32 cellular contexts compared by ENCODE assay signal in genomic region chr22:45331486-45331885, GRCh38. TPM values are rescaled to one million over a fixed set of nuclear protein-coding genes. Genes with fewer than 3 reads are reported as not detected.
"Had no signal": no experiment of that assay in that cellular context is flagged by ENCODE, and none has a peak within 500 bp of the region (broad histone marks: within the 10 kb centered on the region; RNA-seq: fewer than 3 reads in every experiment).

No MANE protein-coding gene starts in this region.

- DNase-seq: activated CD4-positive, alpha-beta memory T cell treated with anti-CD3 and anti-CD28 coated beads for 36 hours; activated CD4-positive, alpha-beta T cell treated with anti-CD3 and anti-CD28 coated beads, Interleukin-2, amount 10 ng/mL, durations not matched to agents 7 days and 5 days; activated CD4-positive, CD25-positive, alpha-beta regulatory T cell; activated CD8-positive, alpha-beta memory T cell treated with anti-CD3 and anti-CD28 coated beads, Interleukin-2, amount 50 U/mL, for 4 hours; activated gamma-delta T cell; activated naive CD4-positive, alpha-beta T cell treated with anti-CD3 and anti-CD28 coated beads for 36 hours; activated T-cell treated with anti-CD3 and anti-CD28 coated beads, Interleukin-2, amount 50 U/mL, for 4 hours; amygdala; MG63; MV-4-11; NCI-H1092 treated with DMSO at 0.1 percent for 48 hours; NCI-H1417 treated with DMSO at 0.1 percent for 48 hours; NCI-H1694; NCI-H2029; NCI-H2107; NCI-H2171 treated with DMSO at 0.1 percent for 48 hours; NCI-H226; NCI-H526 treated with DMSO at 0.1 percent for 48 hours; NCI-H82; Right ventricle myocardium superior; SJCRH30; SK-N-SH; SW 1271; T1000 had no signal

- H3K4me1 Mint-ChIP-seq: activated T-helper 17 cell treated with anti-CD3 and anti-CD28 coated beads, Interleukin-2, amount 50 U/mL, for 72 hours had no signal

- H3K9me3 Mint-ChIP-seq: activated CD4-positive, alpha-beta memory T cell treated with anti-CD3 and anti-CD28 coated beads for 36 hours; activated CD4-positive, alpha-beta T cell treated with anti-CD3 and anti-CD28 coated beads, Interleukin-2, amount 10 ng/mL, durations not matched to agents 7 days and 5 days; activated naive CD4-positive, alpha-beta T cell treated with anti-CD3 and anti-CD28 coated beads for 36 hours; activated T-cell treated with anti-CD3 and anti-CD28 coated beads, Interleukin-2, amount 50 U/mL, for 4 hours; activated T-helper 17 cell treated with anti-CD3 and anti-CD28 coated beads, Interleukin-2, amount 50 U/mL, for 72 hours; brain had no signal

- H3K4me3 ChIP-seq: MG63, SJCRH30 had no signal

- H3K27ac ChIP-seq: SJCRH30 had no signal

- H3K36me3 ChIP-seq: SJCRH30 had no signal

- H3K9me3 ChIP-seq: MG63, SJCRH30, SK-N-SH had no signal

- H3K4me3 Mint-ChIP-seq: activated CD4-positive, alpha-beta memory T cell treated with anti-CD3 and anti-CD28 coated beads for 36 hours; activated CD4-positive, alpha-beta T cell treated with anti-CD3 and anti-CD28 coated beads, Interleukin-2, amount 10 ng/mL, durations not matched to agents 7 days and 5 days; activated naive CD4-positive, alpha-beta T cell treated with anti-CD3 and anti-CD28 coated beads for 36 hours; activated naive CD8-positive, alpha-beta T cell; activated T-cell treated with anti-CD3 and anti-CD28 coated beads, Interleukin-2, amount 50 U/mL, for 4 hours; activated T-helper 17 cell treated with anti-CD3 and anti-CD28 coated beads, Interleukin-2, amount 50 U/mL, for 72 hours; brain had no signal

- H3K4me1 ChIP-seq: SJCRH30 had no signal

- H3K27me3 ChIP-seq: MG63, SJCRH30 had no signal

- H3K27ac Mint-ChIP-seq: activated CD4-positive, alpha-beta memory T cell treated with anti-CD3 and anti-CD28 coated beads for 36 hours; activated naive CD4-positive, alpha-beta T cell treated with anti-CD3 and anti-CD28 coated beads for 36 hours; activated naive CD8-positive, alpha-beta T cell; activated T-helper 17 cell treated with anti-CD3 and anti-CD28 coated beads, Interleukin-2, amount 50 U/mL, for 72 hours had no signal

- H3K27me3 Mint-ChIP-seq: activated CD4-positive, alpha-beta memory T cell treated with anti-CD3 and anti-CD28 coated beads for 36 hours; activated CD4-positive, alpha-beta T cell treated with anti-CD3 and anti-CD28 coated beads, Interleukin-2, amount 10 ng/mL, durations not matched to agents 7 days and 5 days; activated naive CD8-positive, alpha-beta T cell; activated T-helper 17 cell treated with anti-CD3 and anti-CD28 coated beads, Interleukin-2, amount 50 U/mL, for 72 hours; brain had no signal

- ATAC-seq: activated T-cell treated with anti-CD3 and anti-CD28 coated beads, Interleukin-2, amount 50 U/mL, for 4 hours; activated T-helper 17 cell treated with anti-CD3 and anti-CD28 coated beads, Interleukin-2, amount 50 U/mL, for 72 hours had no signal

RNA-seq across cellular contexts. Expression of gene UPK3A, which starts 46.7 kb away (rescaled TPM):
- total RNA-seq: activated CD4-positive, alpha-beta memory T cell treated with anti-CD3 and anti-CD28 coated beads for 36 hours; activated CD4-positive, alpha-beta T cell treated with anti-CD3 and anti-CD28 coated beads, Interleukin-2, amount 10 ng/mL, durations not matched to agents 7 days and 5 days; activated naive CD4-positive, alpha-beta T cell treated with anti-CD3 and anti-CD28 coated beads for 36 hours; activated T-cell treated with anti-CD3 and anti-CD28 coated beads, Interleukin-2, amount 50 U/mL, for 4 hours; activated T-helper 17 cell treated with anti-CD3 and anti-CD28 coated beads, Interleukin-2, amount 50 U/mL, for 72 hours; astrocyte; NCI-H460; OCI-LY7; RPMI7951; SJCRH30; T-helper 1 cell treated with Interleukin-12 subunit alpha and Interleukin-12 subunit beta and Interleukin-4 antibody, amounts not matched to agents 30 ng/mL and 1 ng/mL, for 36 hours had no signal
